ENCODE assay signal across 8 cellular contexts in the genomic region with DNA sequence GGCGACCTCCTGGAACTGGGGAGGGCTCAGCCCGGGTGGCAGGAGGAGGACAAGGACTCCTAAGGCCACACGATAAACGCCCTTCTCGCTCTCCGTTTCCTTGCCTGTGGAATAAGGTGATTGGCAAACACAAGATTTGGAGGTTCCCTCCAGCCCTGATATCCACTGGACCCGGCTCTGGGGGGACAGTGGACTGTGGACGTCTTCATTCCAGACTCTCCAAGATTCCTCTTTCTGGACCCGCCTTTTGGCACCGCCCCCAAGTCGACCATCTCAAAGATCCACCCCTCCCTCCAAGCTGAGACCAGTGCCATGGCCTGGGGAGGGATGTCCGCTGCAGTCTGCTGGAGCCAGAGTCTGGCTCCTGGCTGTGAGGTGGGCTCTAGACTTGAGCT. TPM values are rescaled to one million over a fixed set of nuclear protein-coding genes. Genes with fewer than 3 reads are reported as not detected.
DNase-seq lines count a peak whose midpoint lies in the region; ATAC-seq and TF ChIP-seq lines count a peak whose summit lies in the region.

No MANE protein-coding gene starts in this region.

- no peaks in the 10 kb centered on the region for H3K27me3 ChIP-seq in right atrium auricular region
- H3K27me3 ChIP-seq in gastrocnemius medialis: no peaks in the 10 kb centered on the region

- peaks cover 41% of the 10 kb centered on the region for H3K4me1 Mint-ChIP-seq in stimulated activated naive CD8-positive, alpha-beta T cell treated with anti-CD3 and anti-CD28 coated beads, Interleukin-15, Interleukin-2, amounts not matched to agents 100 ng/mL and 50 ng/mL, for 24 hours (ENCODE audit: low read depth)
- H3K4me1 Mint-ChIP-seq in activated T-helper 17 cell treated with anti-CD3 and anti-CD28 coated beads, Interleukin-2, amount 50 U/mL, for 72 hours: peaks cover 28% of the 10 kb centered on the region

- H3K4me1 ChIP-seq in right atrium auricular region (peaks cover 0 to 15% of the 10 kb centered on the region in 2 donors), gastrocnemius medialis (peaks cover 6 to 11% of the 10 kb centered on the region in 2 donors)

- peaks cover 4% of the 10 kb centered on the region for H3K36me3 ChIP-seq in right atrium auricular region
- H3K36me3 ChIP-seq in gastrocnemius medialis: peaks cover 0 to 18% of the 10 kb centered on the region in 2 donors

- no peak for DNase-seq in stimulated activated naive CD8-positive, alpha-beta T cell treated with anti-CD3 and anti-CD28 coated beads, Interleukin-15, Interleukin-2, amounts not matched to agents 100 U/mL and 50 U/mL, for 24 hours
- no peak for DNase-seq in right atrium auricular region (ENCODE audit: low spot score)
- DNase-seq in gastrocnemius medialis: no peak
- DNase-seq in RKO (ENCODE audit: low spot score): no peak
- no peak for DNase-seq in NK-92 (lab: John Stamatoyannopoulos, UW; ENCODE audit: unreplicated experiment)

- no peaks in the 10 kb centered on the region for H3K9me3 Mint-ChIP-seq in stimulated activated naive CD8-positive, alpha-beta T cell treated with anti-CD3 and anti-CD28 coated beads, Interleukin-15, Interleukin-2, amounts not matched to agents 100 ng/mL and 50 ng/mL, for 24 hours
- H3K9me3 Mint-ChIP-seq in activated T-helper 17 cell treated with anti-CD3 and anti-CD28 coated beads, Interleukin-2, amount 50 U/mL, for 72 hours: no peaks in the 10 kb centered on the region

- no peaks in the 10 kb centered on the region for H3K9me3 ChIP-seq in right atrium auricular region
- no peaks in the 10 kb centered on the region for H3K9me3 ChIP-seq in gastrocnemius medialis

- no peak for TF ChIP-seq POLR2A in gastrocnemius medialis (IDR thresholded peaks at IDR 0.05)

- intact Hi-C loops in gastrocnemius medialis (cut with DNase I; ENCODE audit: low total_unique reads): loop anchor here (1.0 to 10.0 kb wide), 4 partner anchors 23 to 339 kb away; a partner anchor contains a TSS

- in situ Hi-C loops in gastrocnemius medialis (cut with MboI; ENCODE audit: low sequenced_read_pairs in 4 of 4): no loop called here

- H3K27ac ChIP-seq in right atrium auricular region (peak overlapping the region; percentile 54 to 61), gastrocnemius medialis (peak overlapping the region; percentile 77 to 89 (median 84))

- peak overlapping the region; percentile 93 for H3K4me3 Mint-ChIP-seq in stimulated activated naive CD8-positive, alpha-beta T cell treated with anti-CD3 and anti-CD28 coated beads, Interleukin-15, Interleukin-2, amounts not matched to agents 100 ng/mL and 50 ng/mL, for 24 hours
- H3K4me3 Mint-ChIP-seq in activated T-helper 17 cell treated with anti-CD3 and anti-CD28 coated beads, Interleukin-2, amount 50 U/mL, for 72 hours: peak overlapping the region; percentile 90

- H3K4me3 ChIP-seq in right atrium auricular region: peak overlapping the region; percentile 44 to 71
- peak overlapping the region; percentile 68 to 86 (median 78) for H3K4me3 ChIP-seq in gastrocnemius medialis

- peaks cover 6% of the 10 kb centered on the region for H3K36me3 Mint-ChIP-seq in stimulated activated naive CD8-positive, alpha-beta T cell treated with anti-CD3 and anti-CD28 coated beads, Interleukin-15, Interleukin-2, amounts not matched to agents 100 ng/mL and 50 ng/mL, for 24 hours (ENCODE audit: low read depth)
- peaks cover 10% of the 10 kb centered on the region for H3K36me3 Mint-ChIP-seq in activated T-helper 17 cell treated with anti-CD3 and anti-CD28 coated beads, Interleukin-2, amount 50 U/mL, for 72 hours (ENCODE audit: low read depth)

- peak overlapping the region; percentile 92 for H3K27ac Mint-ChIP-seq in stimulated activated naive CD8-positive, alpha-beta T cell treated with anti-CD3 and anti-CD28 coated beads, Interleukin-15, Interleukin-2, amounts not matched to agents 100 ng/mL and 50 ng/mL, for 24 hours
- H3K27ac Mint-ChIP-seq in activated T-helper 17 cell treated with anti-CD3 and anti-CD28 coated beads, Interleukin-2, amount 50 U/mL, for 72 hours: no peak overlapping the region

- no peak for ATAC-seq in stimulated activated naive CD8-positive, alpha-beta T cell treated with anti-CD3 and anti-CD28 coated beads, Interleukin-15, Interleukin-2, amounts not matched to agents 100 U/mL and 50 U/mL, for 24 hours
- ATAC-seq in activated T-helper 17 cell treated with anti-CD3 and anti-CD28 coated beads, Interleukin-2, amount 50 U/mL, for 72 hours (replicated peaks): peak; percentile 1
- ATAC-seq in gastrocnemius medialis: peak; percentile 27 to 33
- no peak for ATAC-seq in HG03565 (IDR thresholded peaks at IDR 0.05; ENCODE audit: unreplicated experiment)

- no peaks in the 10 kb centered on the region for H3K27me3 Mint-ChIP-seq in stimulated activated naive CD8-positive, alpha-beta T cell treated with anti-CD3 and anti-CD28 coated beads, Interleukin-15, Interleukin-2, amounts not matched to agents 100 ng/mL and 50 ng/mL, for 24 hours
- H3K27me3 Mint-ChIP-seq in activated T-helper 17 cell treated with anti-CD3 and anti-CD28 coated beads, Interleukin-2, amount 50 U/mL, for 72 hours: no peaks in the 10 kb centered on the region

- no peak for TF ChIP-seq CTCF in right atrium auricular region (IDR thresholded peaks at IDR 0.05)
- no peak for TF ChIP-seq CTCF in gastrocnemius medialis (IDR thresholded peaks at IDR 0.05 in 4 of 5, conservative IDR thresholded peaks at IDR 0.05 in 1 of 5)

RNA-seq across cellular contexts. Expression of a gene that starts 23.6 kb away (rescaled TPM):
- 10 to 100 TPM; 12.7 to 17.3 TPM for total RNA-seq in activated T-helper 17 cell treated with anti-CD3 and anti-CD28 coated beads, Interleukin-2, amount 50 U/mL, for 72 hours
- total RNA-seq in right atrium auricular region (1 to 10 TPM; 3.7 to 5.1 TPM), gastrocnemius medialis (1 to 10 TPM; 3.4 to 7.1 (median 5.5) TPM)

RNA-seq across cellular contexts. Expression of a gene that starts 46.1 kb away (rescaled TPM):
- total RNA-seq in activated T-helper 17 cell treated with anti-CD3 and anti-CD28 coated beads, Interleukin-2, amount 50 U/mL, for 72 hours: 10 to 100 TPM in 1 of 2 donors, 1 to 10 TPM in 1; 9.3 to 19.5 TPM
- total RNA-seq in right atrium auricular region: 1 to 10 TPM; 2.5 to 3.0 TPM
- total RNA-seq in gastrocnemius medialis: 1 to 10 TPM; 3.7 to 7.5 (median 4.7) TPM

Comparison
In these comparisons a context has a peak if more than half of its experiments do, and no peak if none do; other contexts are left out.
1. ATAC-seq: peak in activated T-helper 17 cell treated with anti-CD3 and anti-CD28 coated beads, Interleukin-2, amount 50 U/mL, for 72 hours (single experiment) and gastrocnemius medialis (2 of 2); none in stimulated activated naive CD8-positive, alpha-beta T cell treated with anti-CD3 and anti-CD28 coated beads, Interleukin-15, Interleukin-2, amounts not matched to agents 100 U/mL and 50 U/mL, for 24 hours (single experiment) and HG03565 (single experiment).